Comparison of ENCODE assay signal across 1 cellular context in the genomic region with DNA sequence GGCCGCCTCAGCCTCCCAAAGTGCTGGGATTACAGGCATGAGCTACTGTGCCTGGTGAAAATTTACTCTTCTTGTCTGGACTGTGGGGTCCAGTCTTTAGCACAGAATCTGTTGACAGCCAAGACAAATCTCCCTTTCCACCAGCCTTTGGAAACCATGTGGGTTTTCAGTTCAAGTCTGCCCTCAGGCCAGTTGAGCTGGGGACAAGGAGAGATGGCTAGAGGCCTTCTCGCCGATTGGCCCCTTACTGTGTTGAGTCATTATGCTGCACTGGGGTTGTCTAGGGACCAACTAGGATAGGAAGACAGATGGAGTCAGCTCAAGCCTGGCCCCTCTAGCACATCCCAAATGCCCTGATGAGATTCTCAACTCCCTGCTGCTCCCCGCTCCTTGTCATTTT.
TF ChIP-seq lines count a peak whose summit lies in the region.

No MANE protein-coding gene starts in this region.

TF ChIP-seq in K562, 482 proteins besides CTCF, POLR2A, EP300 and RAD21:
- no peak for TF ChIP-seq IFI16 (CRISPR knock-in tag; IDR thresholded peaks at IDR 0.05)
- no peak for TF ChIP-seq MCM3 (IDR thresholded peaks at IDR 0.05)
- TF ChIP-seq SMARCE1 (IDR thresholded peaks at IDR 0.05) = no peak
- TF ChIP-seq, protein P1, sequence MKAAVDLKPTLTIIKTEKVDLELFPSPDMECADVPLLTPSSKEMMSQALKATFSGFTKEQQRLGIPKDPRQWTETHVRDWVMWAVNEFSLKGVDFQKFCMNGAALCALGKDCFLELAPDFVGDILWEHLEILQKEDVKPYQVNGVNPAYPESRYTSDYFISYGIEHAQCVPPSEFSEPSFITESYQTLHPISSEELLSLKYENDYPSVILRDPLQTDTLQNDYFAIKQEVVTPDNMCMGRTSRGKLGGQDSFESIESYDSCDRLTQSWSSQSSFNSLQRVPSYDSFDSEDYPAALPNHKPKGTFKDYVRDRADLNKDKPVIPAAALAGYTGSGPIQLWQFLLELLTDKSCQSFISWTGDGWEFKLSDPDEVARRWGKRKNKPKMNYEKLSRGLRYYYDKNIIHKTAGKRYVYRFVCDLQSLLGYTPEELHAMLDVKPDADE (conservative IDR thresholded peaks at IDR 0.05; ENCODE audit: control insufficient read depth, low read depth, low read length) = no peak
- TF ChIP-seq EGR1 (conservative IDR thresholded peaks at IDR 0.05) = no peak
- TF ChIP-seq TAL1 (IDR thresholded peaks at IDR 0.05) = no peak
